ENCODE assay signal across 8 cellular contexts in genomic region chr2:96407041-96407918, GRCh38.
DNase-seq lines count a peak whose midpoint lies in the region; ATAC-seq and TF ChIP-seq lines count a peak whose summit lies in the region.

No MANE protein-coding gene starts in this region.

- H2AFZ ChIP-seq in OCI-LY1 (ENCODE audit: low read length), result no peak overlapping the region

- H3K79me2 ChIP-seq in OCI-LY1 (ENCODE audit: insufficient read depth, low read length), result no peaks in the 10 kb centered on the region

- no peak overlapping the region for H3K9ac ChIP-seq in OCI-LY1 (ENCODE audit: low read length)

- no peak overlapping the region for H3K27ac ChIP-seq in OCI-LY1 (ENCODE audit: low read depth, low read length, poor library complexity, severe bottlenecking)
- H3K27ac ChIP-seq in epithelial cell of prostate, result no peak overlapping the region

- ATAC-seq in HG03045 (IDR thresholded peaks at IDR 0.05; ENCODE audit: unreplicated experiment), result peak; percentile 62
- no peak for ATAC-seq in HG02763 (IDR thresholded peaks at IDR 0.05; ENCODE audit: unreplicated experiment)

- no peaks in the 10 kb centered on the region for H3K9me2 ChIP-seq in OCI-LY1 (ENCODE audit: low read depth, low read length)

- H3K36me3 ChIP-seq in OCI-LY1 (ENCODE audit: insufficient read depth, low read length), result no peaks in the 10 kb centered on the region

- peak; percentile 79 for TF ChIP-seq CTCF in OCI-LY1 (IDR thresholded peaks at IDR 0.05; ENCODE audit: low read length)

- DNase-seq in DMS 273 (lab: John Stamatoyannopoulos, UW; ENCODE audit: unreplicated experiment) (peak; percentile 88), activated T-cell treated with anti-CD3 and anti-CD28 coated beads for 4 hours (peak; percentile 50), epithelial cell of prostate (ENCODE audit: low read depth, low spot score) (peak; percentile 31), mucosa of gallbladder (ENCODE audit: low spot score) (peak; percentile 71)
- DNase-seq in stimulated activated CD8-positive, alpha-beta memory T cell treated with anti-CD3 and anti-CD28 coated beads, Interleukin-7, amount 100 ng/mL, for 1 hour (ENCODE audit: low read depth in 2 of 2), result peak; percentile 41 to 50

- H3K4me2 ChIP-seq in OCI-LY1 (ENCODE audit: low read length), result no peak overlapping the region

- H4K20me1 ChIP-seq in OCI-LY1 (ENCODE audit: insufficient read depth, low read length), result no peaks in the 10 kb centered on the region

- no peaks in the 10 kb centered on the region for H3K4me1 ChIP-seq in OCI-LY1 (ENCODE audit: insufficient read depth, low read length, severe bottlenecking)

- H3K9me3 ChIP-seq in OCI-LY1 (ENCODE audit: low read length), result no peaks in the 10 kb centered on the region

- no peaks in the 10 kb centered on the region; the same call in 1 of the 2 replicates for H3K27me3 ChIP-seq in OCI-LY1 (ENCODE audit: insufficient read depth, low read length)

- H3K4me3 ChIP-seq in OCI-LY1 (ENCODE audit: low read depth, low read length, poor library complexity, severe bottlenecking), result no peak overlapping the region

- no peaks in the 10 kb centered on the region for H3F3A ChIP-seq in OCI-LY1 (ENCODE audit: insufficient read depth, low read length)

Comparison
In these comparisons a context has a peak if more than half of its experiments do, and no peak if none do; other contexts are left out.
1. DNase-seq: peak in every context shown above with its lines; median percentile 88 in DMS 273; 71 in mucosa of gallbladder; 50 in activated T-cell treated with anti-CD3 and anti-CD28 coated beads for 4 hours; 46 in stimulated activated CD8-positive, alpha-beta memory T cell treated with anti-CD3 and anti-CD28 coated beads, Interleukin-7, amount 100 ng/mL, for 1 hour; 31 in epithelial cell of prostate.